Comparison of ENCODE assay signal across 1 cellular context in genomic region chr1:203025721-203026665, GRCh38.
TF ChIP-seq lines count a peak whose summit lies in the region.

TSS of gene PPFIA4 (plus strand) at chr1:203026491. CDS start at chr1:203039009, 12,518 bp downstream.

TF ChIP-seq in HCT116, 20 proteins besides CTCF, POLR2A, EP300 and RAD21 (continued from another document):
- TF ChIP-seq REST (IDR thresholded peaks at IDR 0.05; ENCODE audit: low read depth) = no peak
- no peak for TF ChIP-seq EZH2phosphoT487 (IDR thresholded peaks at IDR 0.05; ENCODE audit: borderline replicate concordance)
- peak; percentile 73 for TF ChIP-seq SP1 (IDR thresholded peaks at IDR 0.05; ENCODE audit: low read depth)
- TF ChIP-seq EGR1 (IDR thresholded peaks at IDR 0.05; ENCODE audit: low read depth) = peak; percentile 65
- TF ChIP-seq YY1 (IDR thresholded peaks at IDR 0.05; ENCODE audit: extremely low read depth, insufficient replicate concordance, low read depth, low read length) = peak; percentile 94
- TF ChIP-seq FOSL1 (IDR thresholded peaks at IDR 0.05; ENCODE audit: low read depth) = no peak
- TF ChIP-seq ATF3 (IDR thresholded peaks at IDR 0.05) = no peak
- TF ChIP-seq SIN3A (IDR thresholded peaks at IDR 0.05; ENCODE audit: low read depth) = 0 out of 2 replicates have a peak, but pooled peaks have one; percentile 19
